20 cellular contexts compared by ENCODE assay signal in genomic region chr3:134145183-134145582, GRCh38.
DNase-seq lines count a peak whose midpoint lies in the region; TF ChIP-seq lines count a peak whose summit lies in the region.
"Had no signal": no experiment of that assay in that cellular context is flagged by ENCODE, and none has a peak within 500 bp of the region (broad histone marks: within the 10 kb centered on the region; RNA-seq: fewer than 3 reads in every experiment).

No MANE protein-coding gene starts in this region.

- H4K20me1 ChIP-seq in GM23248 (ENCODE audit: insufficient read depth): 0 out of 2 replicates have a peak, but pooled peaks cover 3% of the 10 kb centered on the region

- no peak overlapping the region for H3K4me3 ChIP-seq in BE2C (ENCODE audit: low read depth, low read length)
- H3K4me3 ChIP-seq in GM12875 (ENCODE audit: low read depth, low read length): no peak overlapping the region
- no peak overlapping the region for H3K4me3 ChIP-seq in brain microvascular endothelial cell (ENCODE audit: low read depth, low read length)
- no peak overlapping the region for H3K4me3 ChIP-seq in GM23248
- H3K4me3 ChIP-seq: body of pancreas, GM12878, mucosa of descending colon, vagina had no signal

- peaks cover 50% of the 10 kb centered on the region for H3K36me3 Mint-ChIP-seq in neural crest cell (ENCODE audit: low read depth)
- H3K36me3 Mint-ChIP-seq: activated CD8-positive, alpha-beta memory T cell treated with anti-CD3 and anti-CD28 coated beads, Interleukin-2, amount 10 ng/mL, durations not matched to agents 7 days and 5 days had no signal

- no peaks in the 10 kb centered on the region for H3K36me3 ChIP-seq in BE2C
- H3K36me3 ChIP-seq in brain microvascular endothelial cell (replicated peaks): no peaks in the 10 kb centered on the region
- no peaks in the 10 kb centered on the region for H3K36me3 ChIP-seq in GM23248 (ENCODE audit: low read depth)
- H3K36me3 ChIP-seq: vagina had no signal

- H3K27ac Mint-ChIP-seq in neural crest cell (ENCODE audit: unreplicated experiment): peak overlapping the region; percentile 63
- H3K27ac Mint-ChIP-seq: activated CD4-positive, alpha-beta T cell treated with anti-CD3 and anti-CD28 coated beads for 36 hours; activated CD8-positive, alpha-beta memory T cell treated with anti-CD3 and anti-CD28 coated beads, Interleukin-2, amount 10 ng/mL, durations not matched to agents 7 days and 5 days; activated naive CD8-positive, alpha-beta T cell treated with anti-CD3 and anti-CD28 coated beads, Interleukin-2, amount 50 U/mL, for 24 hours; activated T-helper 2 cell treated with anti-CD3 and anti-CD28 coated beads, Interferon-gamma antibody, Interleukin-2, Interleukin-4, amounts not matched to agents 10 μg/mL and 5 μg/mL and 100 μg/mL, durations not matched to agents 14 hours and 24 hours and 36 hours had no signal

- H3K9me3 ChIP-seq in BE2C (no peaks in the 10 kb centered on the region), GM23248 (ENCODE audit: low read depth) (no peaks in the 10 kb centered on the region)
- H3K9me3 ChIP-seq: body of pancreas, mucosa of descending colon, vagina had no signal

- 80 to 81% methylated on average over 3 of the region's 3 CpGs for WGBS in GM23248 (ENCODE audit: low coverage in 1 of 2, low lambda C conversion rate in 2 of 2, missing lambda C conversion rate in 2 of 2), 2 experiments

- H3K4me1 ChIP-seq in BE2C (no peaks in the 10 kb centered on the region), GM23248 (ENCODE audit: insufficient read depth) (peaks cover 11% of the 10 kb centered on the region; the same call in 1 of the 2 replicates)
- H3K4me1 ChIP-seq: body of pancreas, vagina had no signal

- DNase-seq in BE2C: no peak
- no peak for DNase-seq in brain microvascular endothelial cell
- DNase-seq in neural crest cell (ENCODE audit: low read depth, low spot score): no peak
- DNase-seq in AG08395 (ENCODE audit: low spot score): no peak
- no peak for DNase-seq in A172 (ENCODE audit: low spot score)
- DNase-seq in GM23248: no peak
- no peak for DNase-seq in NCI-H2171 treated with DMSO at 0.1 percent for 48 hours (lab: John Stamatoyannopoulos, UW)
- DNase-seq: activated CD4-positive, alpha-beta T cell treated with anti-CD3 and anti-CD28 coated beads for 36 hours; activated CD8-positive, alpha-beta memory T cell treated with anti-CD3 and anti-CD28 coated beads, Interleukin-2, amount 10 ng/mL, durations not matched to agents 7 days and 5 days; activated naive CD8-positive, alpha-beta T cell treated with anti-CD3 and anti-CD28 coated beads, Interleukin-2, amount 50 U/mL, for 24 hours; body of pancreas; mucosa of descending colon; NCI-H1105 treated with DMSO at 0.1 percent for 48 hours; NCI-H2081; NCI-H524 treated with DMSO at 0.1 percent for 48 hours; retina had no signal

- H3K27me3 ChIP-seq in BE2C (no peaks in the 10 kb centered on the region), brain microvascular endothelial cell (replicated peaks) (no peaks in the 10 kb centered on the region), GM23248 (replicated peaks; ENCODE audit: insufficient read depth) (no peaks in the 10 kb centered on the region)
- H3K27me3 ChIP-seq: body of pancreas, vagina had no signal

- H3K9me3 Mint-ChIP-seq in neural crest cell: peaks cover 7% of the 10 kb centered on the region
- H3K9me3 Mint-ChIP-seq: activated T-helper 2 cell treated with anti-CD3 and anti-CD28 coated beads, Interferon-gamma antibody, Interleukin-2, Interleukin-4, amounts not matched to agents 10 μg/mL and 5 μg/mL and 100 μg/mL, durations not matched to agents 14 hours and 24 hours and 36 hours had no signal

- no peak overlapping the region for H2AFZ ChIP-seq in GM23248

- H3K4me3 Mint-ChIP-seq in neural crest cell: no peak overlapping the region
- H3K4me3 Mint-ChIP-seq: activated CD4-positive, alpha-beta T cell treated with anti-CD3 and anti-CD28 coated beads for 36 hours; activated CD8-positive, alpha-beta memory T cell treated with anti-CD3 and anti-CD28 coated beads, Interleukin-2, amount 10 ng/mL, durations not matched to agents 7 days and 5 days; activated naive CD8-positive, alpha-beta T cell treated with anti-CD3 and anti-CD28 coated beads, Interleukin-2, amount 50 U/mL, for 24 hours had no signal

- H3K4me2 ChIP-seq in GM23248 (ENCODE audit: unreplicated experiment): no peak overlapping the region

- H3F3A ChIP-seq in GM23248 (ENCODE audit: insufficient read depth): no peaks in the 10 kb centered on the region

- in situ Hi-C loops in brain microvascular endothelial cell (cut with HindIII; ENCODE audit: low pct_ligation_motif_present, low sequenced_read_pairs): no loop called here
- in situ Hi-C loops in GM23248 (cut with MboI): no loop called here

- no peak overlapping the region for H3K27ac ChIP-seq in brain microvascular endothelial cell
- no peak overlapping the region for H3K27ac ChIP-seq in GM23248
- H3K27ac ChIP-seq: body of pancreas, vagina had no signal

- H3K79me2 ChIP-seq in GM23248 (ENCODE audit: insufficient read depth): no peaks in the 10 kb centered on the region

- H3K9me2 ChIP-seq in GM23248 (ENCODE audit: insufficient read depth): no peaks in the 10 kb centered on the region

- H3K4me1 Mint-ChIP-seq in neural crest cell: peaks cover 16% of the 10 kb centered on the region
- H3K4me1 Mint-ChIP-seq: activated CD8-positive, alpha-beta memory T cell treated with anti-CD3 and anti-CD28 coated beads, Interleukin-2, amount 10 ng/mL, durations not matched to agents 7 days and 5 days had no signal

- TF ChIP-seq CTCF in BE2C (IDR thresholded peaks at IDR 0.05; ENCODE audit: low read depth, low read length): peak; percentile 24; the same call in 1 of the 2 replicates
- peak; percentile 30; the same call in 1 of the 2 replicates for TF ChIP-seq CTCF in GM12875 (IDR thresholded peaks at IDR 0.05; ENCODE audit: borderline replicate concordance, insufficient read depth, low read depth, low read length)
- peak; percentile 27 for TF ChIP-seq CTCF in brain microvascular endothelial cell (IDR thresholded peaks at IDR 0.05; ENCODE audit: low read depth, low read length, missing control alignments)
- no peak for TF ChIP-seq CTCF in neural crest cell (conservative IDR thresholded peaks at IDR 0.05)

- no peak overlapping the region for H3K9ac ChIP-seq in GM23248

- no peaks in the 10 kb centered on the region for H3K27me3 Mint-ChIP-seq in neural crest cell (ENCODE audit: low read depth)
- H3K27me3 Mint-ChIP-seq: activated CD4-positive, alpha-beta T cell treated with anti-CD3 and anti-CD28 coated beads for 36 hours; activated CD8-positive, alpha-beta memory T cell treated with anti-CD3 and anti-CD28 coated beads, Interleukin-2, amount 10 ng/mL, durations not matched to agents 7 days and 5 days; activated naive CD8-positive, alpha-beta T cell treated with anti-CD3 and anti-CD28 coated beads, Interleukin-2, amount 50 U/mL, for 24 hours had no signal
